In genomic region chr11:76506833-76507232, GRCh38 we compare ENCODE assay signal across 5 cellular contexts.
"Had no signal": no experiment of that assay in that cellular context is flagged by ENCODE, and none has a peak within 500 bp of the region (broad histone marks: within the 10 kb centered on the region; RNA-seq: fewer than 3 reads in every experiment).

No MANE protein-coding gene starts in this region.

- H3K27ac Mint-ChIP-seq: H9 had no signal

- DNase-seq: GM23248, H9, HCEC 1CT, IMR-90 had no signal

- ATAC-seq: K562 had no signal

- H3K4me3 Mint-ChIP-seq: H9 had no signal

- H2AFZ ChIP-seq: GM23248 had no signal

- H3K27ac ChIP-seq: GM23248 had no signal

- H3K4me3 ChIP-seq: GM23248, K562 had no signal
